Comparison of ENCODE assay signal across 20 cellular contexts in genomic region chr11:73151371-73151870, GRCh38. TPM values are rescaled to one million over a fixed set of nuclear protein-coding genes. Genes with fewer than 3 reads are reported as not detected.
A peak's percentile ranks its signal among the peaks of the same experiment; 100 is the strongest.
DNase-seq lines count a peak whose midpoint lies in the region; ATAC-seq, FAIRE-seq and TF ChIP-seq lines count a peak whose summit lies in the region.
"Had no signal": no experiment of that assay in that cellular context is flagged by ENCODE, and none has a peak within 500 bp of the region (broad histone marks: within the 10 kb centered on the region; RNA-seq: fewer than 3 reads in every experiment).

No MANE protein-coding gene starts in this region.

- no peak for ATAC-seq in CD4-positive, CD25-positive, alpha-beta regulatory T cell (ENCODE audit: low read depth in 2 of 2)
- no peak for ATAC-seq in naive thymus-derived CD8-positive, alpha-beta T cell
- no peak for ATAC-seq in HG03565 (IDR thresholded peaks at IDR 0.05; ENCODE audit: unreplicated experiment)
- ATAC-seq: activated T-helper 17 cell treated with anti-CD3 and anti-CD28 coated beads, Interleukin-2, amount 50 U/mL, for 72 hours had no signal

- no peak overlapping the region; the same call in 1 of the 2 replicates for H3K9ac ChIP-seq in BLaER1
- H3K9ac ChIP-seq in OCI-LY1 (ENCODE audit: low read length) = peak overlapping the region; percentile 76
- H3K9ac ChIP-seq: neural progenitor cell had no signal

- peaks cover 15% of the 10 kb centered on the region; the same call in 1 of the 2 replicates for H3F3A ChIP-seq in OCI-LY1 (ENCODE audit: insufficient read depth, low read length)

- peaks cover 21 to 76% (median 38%) of the 10 kb centered on the region in 4 donors for H3K4me1 Mint-ChIP-seq in CD4-positive, CD25-positive, alpha-beta regulatory T cell
- H3K4me1 Mint-ChIP-seq in naive thymus-derived CD8-positive, alpha-beta T cell = peaks cover 32 to 95% (median 75%) of the 10 kb centered on the region in 4 donors

- H3K9me2 ChIP-seq in OCI-LY1 (ENCODE audit: low read depth, low read length) = no peaks in the 10 kb centered on the region

- H3K27ac Mint-ChIP-seq in CD4-positive, CD25-positive, alpha-beta regulatory T cell = peak overlapping the region in 2 of 3 donors; percentile 51 to 73
- peak overlapping the region in 6 of 10 donors; percentile 24 to 99 (median 63) for H3K27ac Mint-ChIP-seq in naive thymus-derived CD8-positive, alpha-beta T cell
- H3K27ac Mint-ChIP-seq: activated T-helper 17 cell treated with anti-CD3 and anti-CD28 coated beads, Interleukin-2, amount 50 U/mL, for 72 hours; neural progenitor cell had no signal

- H3K27me3 Mint-ChIP-seq in CD4-positive, CD25-positive, alpha-beta regulatory T cell = no peaks in the 10 kb centered on the region
- H3K27me3 Mint-ChIP-seq in naive thymus-derived CD8-positive, alpha-beta T cell = no peaks in the 10 kb centered on the region
- H3K27me3 Mint-ChIP-seq: activated T-helper 17 cell treated with anti-CD3 and anti-CD28 coated beads, Interleukin-2, amount 50 U/mL, for 72 hours had no signal

- no peak for DNase-seq in CD4-positive, CD25-positive, alpha-beta regulatory T cell
- no peak for DNase-seq in naive thymus-derived CD8-positive, alpha-beta T cell
- DNase-seq in urothelium cell line (ENCODE audit: low spot score) = no peak
- DNase-seq in NCI-H524 (lab: John Stamatoyannopoulos, UW) = no peak
- DNase-seq: brain microvascular endothelial cell; cortex of kidney; GF-D8; HCEC 1CT; hypothalamus; NCI-H1694; PC-9; stimulated activated naive CD4-positive, alpha-beta T cell; transverse colon had no signal

- H4K20me1 ChIP-seq in BLaER1 = no peaks in the 10 kb centered on the region
- H4K20me1 ChIP-seq in OCI-LY1 (ENCODE audit: insufficient read depth, low read length) = no peaks in the 10 kb centered on the region

- H3K4me2 ChIP-seq in BLaER1 (peak overlapping the region; percentile 88), OCI-LY1 (ENCODE audit: low read length) (peak overlapping the region; percentile 53)
- H3K4me2 ChIP-seq: neural progenitor cell, PC-9 had no signal

- H2AFZ ChIP-seq in OCI-LY1 (ENCODE audit: low read length) = no peak overlapping the region
- H2AFZ ChIP-seq: neural progenitor cell, PC-9 had no signal

- H3K27ac ChIP-seq in BLaER1 (peak overlapping the region; percentile 91), OCI-LY1 (ENCODE audit: low read depth, low read length, poor library complexity, severe bottlenecking) (peak overlapping the region; percentile 100)
- no peak overlapping the region for H3K27ac ChIP-seq in CD4-positive, CD25-positive, alpha-beta regulatory T cell (ENCODE audit: insufficient read depth, low read length, poor library complexity, severe bottlenecking)
- H3K27ac ChIP-seq: brain microvascular endothelial cell, neural progenitor cell, PC-9, SJSA1 had no signal

- no peaks in the 10 kb centered on the region for H3K79me2 ChIP-seq in OCI-LY1 (ENCODE audit: insufficient read depth, low read length)

- H3K9me3 ChIP-seq in BLaER1 = no peaks in the 10 kb centered on the region
- no peaks in the 10 kb centered on the region for H3K9me3 ChIP-seq in CD4-positive, CD25-positive, alpha-beta regulatory T cell (ENCODE audit: control insufficient read depth in 2 of 2, low read length in 2 of 2)
- H3K9me3 ChIP-seq in OCI-LY1 (ENCODE audit: low read length) = no peaks in the 10 kb centered on the region
- H3K9me3 ChIP-seq: SJSA1, transverse colon had no signal

- no peak for FAIRE-seq in urothelium cell line (lab: Jason Lieb, UNC)

- H3K36me3 Mint-ChIP-seq in CD4-positive, CD25-positive, alpha-beta regulatory T cell = no peaks in the 10 kb centered on the region
- no peaks in the 10 kb centered on the region for H3K36me3 Mint-ChIP-seq in naive thymus-derived CD8-positive, alpha-beta T cell
- H3K36me3 Mint-ChIP-seq: neural progenitor cell had no signal

- H3K4me1 ChIP-seq in BLaER1 (peaks cover 100% of the 10 kb centered on the region), OCI-LY1 (ENCODE audit: insufficient read depth, low read length, severe bottlenecking) (peaks cover 98% of the 10 kb centered on the region)
- peaks cover 37% of the 10 kb centered on the region for H3K4me1 ChIP-seq in CD4-positive, CD25-positive, alpha-beta regulatory T cell (ENCODE audit: control insufficient read depth, insufficient read depth, low read length, poor library complexity, severe bottlenecking)

- POLR2A ChIA-PET in naive thymus-derived CD8-positive, alpha-beta T cell (lab: Charles Lee) = interaction anchor here (0.9 to 4.8 kb wide), 2 partner anchors 9 to 27 kb away, joined by 3 to 47 read pairs; partner anchors contain the start of gene FCHSD2

- H3K36me3 ChIP-seq in BLaER1 = no peaks in the 10 kb centered on the region
- no peaks in the 10 kb centered on the region for H3K36me3 ChIP-seq in CD4-positive, CD25-positive, alpha-beta regulatory T cell (ENCODE audit: control insufficient read depth, insufficient read depth, low read length)
- H3K36me3 ChIP-seq in OCI-LY1 (ENCODE audit: insufficient read depth, low read length) = no peaks in the 10 kb centered on the region
- H3K36me3 ChIP-seq: brain microvascular endothelial cell, neural progenitor cell, SJSA1, transverse colon had no signal

- H3K9me3 Mint-ChIP-seq in CD4-positive, CD25-positive, alpha-beta regulatory T cell = no peaks in the 10 kb centered on the region
- no peaks in the 10 kb centered on the region for H3K9me3 Mint-ChIP-seq in naive thymus-derived CD8-positive, alpha-beta T cell
- H3K9me3 Mint-ChIP-seq: activated T-helper 17 cell treated with anti-CD3 and anti-CD28 coated beads, Interleukin-2, amount 50 U/mL, for 72 hours; neural progenitor cell; T-helper 2 cell treated with Interferon-gamma antibody and Interleukin-4, amounts not matched to agents 5 μg/mL and 100 μg/mL, for 36 hours had no signal

- H3K4me3 ChIP-seq in BLaER1 (no peak overlapping the region), OCI-LY1 (ENCODE audit: low read depth, low read length, poor library complexity, severe bottlenecking) (peak overlapping the region; percentile 6)
- H3K4me3 ChIP-seq in CD4-positive, CD25-positive, alpha-beta regulatory T cell (ENCODE audit: low read depth, low read length) = no peak overlapping the region
- H3K4me3 ChIP-seq: neural progenitor cell, PC-9, SJSA1, transverse colon had no signal

- H3K27me3 ChIP-seq in BLaER1 = no peaks in the 10 kb centered on the region
- H3K27me3 ChIP-seq in CD4-positive, CD25-positive, alpha-beta regulatory T cell (ENCODE audit: control insufficient read depth, insufficient read depth, low read length) = no peaks in the 10 kb centered on the region
- H3K27me3 ChIP-seq in OCI-LY1 (ENCODE audit: insufficient read depth, low read length) = no peaks in the 10 kb centered on the region
- H3K27me3 ChIP-seq: brain microvascular endothelial cell, neural progenitor cell, SJSA1, transverse colon had no signal

- TF ChIP-seq CTCF in OCI-LY1 (IDR thresholded peaks at IDR 0.05; ENCODE audit: low read length) = no peak

- no peak overlapping the region for H3K4me3 Mint-ChIP-seq in CD4-positive, CD25-positive, alpha-beta regulatory T cell
- H3K4me3 Mint-ChIP-seq in naive thymus-derived CD8-positive, alpha-beta T cell = no peak overlapping the region
- H3K4me3 Mint-ChIP-seq: activated T-helper 17 cell treated with anti-CD3 and anti-CD28 coated beads, Interleukin-2, amount 50 U/mL, for 72 hours; neural progenitor cell; T-helper 2 cell treated with Interferon-gamma antibody and Interleukin-4, amounts not matched to agents 5 μg/mL and 100 μg/mL, for 36 hours had no signal

RNA-seq across cellular contexts. Expression of gene FCHSD2, which starts 9.3 kb away (rescaled TPM):
- total RNA-seq in CD4-positive, CD25-positive, alpha-beta regulatory T cell = 56.6 TPM
- polyA plus RNA-seq in CD4-positive, CD25-positive, alpha-beta regulatory T cell = 10 to 100 TPM; 13.5 to 22.8 (median 19.5) TPM
- 10 to 100 TPM; 54.6 to 70.0 TPM for total RNA-seq in naive thymus-derived CD8-positive, alpha-beta T cell
- polyA plus RNA-seq in naive thymus-derived CD8-positive, alpha-beta T cell = 10 to 100 TPM; 11.8 to 15.6 (median 14.7) TPM
